ENCODE assay signal across 20 cellular contexts in genomic region chr19:15398501-15399233, GRCh38. TPM values are rescaled to one million over a fixed set of nuclear protein-coding genes. Genes with fewer than 3 reads are reported as not detected.
DNase-seq lines count a peak whose midpoint lies in the region; ATAC-seq, FAIRE-seq and TF ChIP-seq lines count a peak whose summit lies in the region.
"Had no signal": no experiment of that assay in that cellular context is flagged by ENCODE, and none has a peak within 500 bp of the region (broad histone marks: within the 10 kb centered on the region; RNA-seq: fewer than 3 reads in every experiment).

No MANE protein-coding gene starts in this region.

- no peak overlapping the region for H3K4me3 ChIP-seq in GM12878
- H3K4me3 ChIP-seq in neuronal stem cell (ENCODE audit: low read length in 2 of 2): no peak overlapping the region
- H3K4me3 ChIP-seq in skeletal muscle tissue (ENCODE audit: low read length in 3 of 3): no peak overlapping the region
- no peak overlapping the region for H3K4me3 ChIP-seq in mammary epithelial cell (replicated peaks in 1 of 3; ENCODE audit: insufficient read depth in 1 of 3, low read depth in 2 of 3, low read length in 3 of 3)

- H3K9ac ChIP-seq in GM12878 (ENCODE audit: control insufficient read depth, insufficient read depth, low read length) (no peak overlapping the region), neuronal stem cell (ENCODE audit: low read depth, low read length, poor library complexity) (no peak overlapping the region), skeletal muscle tissue (ENCODE audit: low read depth in 1 of 3, low read length in 3 of 3) (no peak overlapping the region), mammary epithelial cell (ENCODE audit: insufficient read depth, low read length) (no peak overlapping the region)

- RAD21 ChIA-PET in GM12878 (lab: Charles Lee; ENCODE audit: unreplicated experiment): no interaction called here

- no peak overlapping the region for H3K27ac ChIP-seq in GM12878 (ENCODE audit: control insufficient read depth, insufficient read depth)
- no peak overlapping the region for H3K27ac ChIP-seq in neuronal stem cell (replicated peaks; ENCODE audit: low read length)
- peak overlapping the region; percentile 68 for H3K27ac ChIP-seq in skeletal muscle tissue (ENCODE audit: low read depth, low read length)
- H3K27ac ChIP-seq in mammary epithelial cell (ENCODE audit: insufficient read depth, low read depth, low read length): no peak overlapping the region

- H4K91ac ChIP-seq in neuronal stem cell (ENCODE audit: low read depth, low read length, poor library complexity): no peak overlapping the region

- H3K9me3 ChIP-seq in GM12878 (replicated peaks; ENCODE audit: control insufficient read depth, insufficient read depth, low read length) (no peaks in the 10 kb centered on the region), neuronal stem cell (replicated peaks in 1 of 2; ENCODE audit: control insufficient read depth in 2 of 2, insufficient read depth in 1 of 2, low read depth in 1 of 2, low read length in 2 of 2) (no peaks in the 10 kb centered on the region), skeletal muscle tissue (ENCODE audit: control insufficient read depth in 3 of 3, low read length in 3 of 3) (no peaks in the 10 kb centered on the region), mammary epithelial cell (replicated peaks; ENCODE audit: insufficient read depth, low read length) (no peaks in the 10 kb centered on the region)

- H2BK120ac ChIP-seq in neuronal stem cell (ENCODE audit: low read depth, low read length): no peak overlapping the region

- no TSS peak for BruUV-seq in GM12878 (replicated peaks; lab: Mats Ljungman, UMichigan)
- BruUV-seq in mammary epithelial cell (replicated peaks; lab: Mats Ljungman, UMichigan): no TSS peak

- H4K20me1 ChIP-seq in GM12878 (ENCODE audit: control insufficient read depth, insufficient read depth) (peaks cover 10% of the 10 kb centered on the region; the same call in 1 of the 2 replicates), mammary epithelial cell (ENCODE audit: insufficient read depth, low read length) (no peaks in the 10 kb centered on the region)

- H3K4ac ChIP-seq in neuronal stem cell (ENCODE audit: low read length): no peak overlapping the region

- no peak overlapping the region for H2BK12ac ChIP-seq in neuronal stem cell (ENCODE audit: low read length)

- H3K79me1 ChIP-seq in neuronal stem cell (ENCODE audit: low read depth, low read length): peaks cover 30% of the 10 kb centered on the region

- H3K23ac ChIP-seq in neuronal stem cell (ENCODE audit: low read depth, low read length, poor library complexity): no peak overlapping the region

- TF ChIP-seq RAD21 in GM12878 (IDR thresholded peaks at IDR 0.05; ENCODE audit: insufficient read depth, low read depth, low read length): no peak

- no peak overlapping the region for H3K18ac ChIP-seq in neuronal stem cell (ENCODE audit: low read length)

- SMC1A ChIA-PET in GM12878 (lab: Charles Lee; ENCODE audit: uncharacterized antibody, unreplicated experiment): interaction anchor here (0.6 kb wide), 1 partner anchor 220 kb away, joined by 4 read pairs; no protein-coding TSS in a partner anchor

- FAIRE-seq in GM12878 (lab: Jason Lieb, UNC): no peak
- FAIRE-seq: H1 had no signal

- no peak overlapping the region for H3K14ac ChIP-seq in neuronal stem cell (ENCODE audit: low read length)

- POLR2A ChIA-PET in GM12878 (lab: Charles Lee): no interaction called here

- peak; percentile 30; the same call in 1 of the 2 replicates for TF ChIP-seq POLR2A in GM12878 (IDR thresholded peaks at IDR 0.05; ENCODE audit: low read depth, low read length)

- H2BK15ac ChIP-seq in neuronal stem cell (ENCODE audit: low read length): no peak overlapping the region

- TF ChIP-seq EP300 in GM12878 (IDR thresholded peaks at IDR 0.05; ENCODE audit: borderline replicate concordance in 1 of 2, control insufficient read depth in 1 of 2, low read depth in 2 of 2, low read length in 2 of 2): no peak

- DNase-seq in D341Med (ENCODE audit: low spot score) (peak; percentile 21), GM12878 (ENCODE audit: low read depth, low spot score) (no peak), neuronal stem cell (ENCODE audit: low spot score) (no peak), C1 segment of cervical spinal cord (lab: John Stamatoyannopoulos, UW) (no peak), mammary epithelial cell (no peak), NCI-H1694 (lab: John Stamatoyannopoulos, UW) (no peak)
- DNase-seq: ACHN; DMS 273 treated with DMSO at 0.1 percent for 48 hours; GDM1; KBM-7; MV-4-11; NCI-H1417; NCI-H2029; NCI-H2171; NCI-H446 treated with DMSO at 0.1 percent for 48 hours; NK-92 treated with Interleukin-12 subunit alpha and Interleukin-12 subunit beta, amount 100 ng/mL, for 24 hours; SHP77 treated with DMSO at 0.1 percent for 48 hours had no signal

- H2AK5ac ChIP-seq in neuronal stem cell (ENCODE audit: low read depth, low read length): no peak overlapping the region

- H3K36me3 ChIP-seq in GM12878 (ENCODE audit: control insufficient read depth in 2 of 2, insufficient read depth in 2 of 2, low read length in 1 of 2): peaks cover 24 to 65% of the 10 kb centered on the region in 2 experiments
- peaks cover 69 to 94% of the 10 kb centered on the region in 2 donors for H3K36me3 ChIP-seq in neuronal stem cell (replicated peaks in 1 of 2; ENCODE audit: control insufficient read depth in 2 of 2, insufficient read depth in 2 of 2, low read length in 2 of 2)
- peaks cover 75 to 81% (median 78%) of the 10 kb centered on the region in 3 donors for H3K36me3 ChIP-seq in skeletal muscle tissue (ENCODE audit: control insufficient read depth in 3 of 3, insufficient read depth in 3 of 3, low read length in 3 of 3)
- peaks cover 27% of the 10 kb centered on the region for H3K36me3 ChIP-seq in mammary epithelial cell (ENCODE audit: insufficient read depth, low read length)

- no peak for TF ChIP-seq CTCF in GM12878 (IDR thresholded peaks at IDR 0.05 in 2 of 3, conservative IDR thresholded peaks at IDR 0.05 in 1 of 3; ENCODE audit: control insufficient read depth in 2 of 3, extremely low read depth in 1 of 3, insufficient read depth in 1 of 3, low read depth in 3 of 3, low read length in 3 of 3)
- TF ChIP-seq CTCF in mammary epithelial cell (conservative IDR thresholded peaks at IDR 0.05 in 1 of 2, IDR thresholded peaks at IDR 0.05 in 1 of 2; ENCODE audit: extremely low read depth in 1 of 2, insufficient read depth in 1 of 2, low read depth in 1 of 2, low read length in 2 of 2): no peak

- H4K8ac ChIP-seq in neuronal stem cell (ENCODE audit: low read depth, low read length): peak overlapping the region; percentile 32

- dilution Hi-C loops in mammary epithelial cell (cut with HindIII; ENCODE audit: low sequenced_read_pairs): no loop called here

- H2BK5ac ChIP-seq in neuronal stem cell (ENCODE audit: low read length): peak overlapping the region; percentile 7

- ATAC-seq in GM12878 (no peak), HG02938 (IDR thresholded peaks at IDR 0.05; ENCODE audit: unreplicated experiment) (no peak)

- H2AFZ ChIP-seq in GM12878 (ENCODE audit: control insufficient read depth, low read depth, low read length) (no peak overlapping the region), neuronal stem cell (ENCODE audit: low read length) (no peak overlapping the region), mammary epithelial cell (ENCODE audit: low read depth, low read length) (no peak overlapping the region)

- in situ Hi-C loops in GM12878 (cut with MboI) (no loop called here), mammary epithelial cell (cut with MboI; ENCODE audit: low sequenced_read_pairs in 2 of 2) (no loop called here)

- no peaks in the 10 kb centered on the region for H3K4me1 ChIP-seq in GM12878 (ENCODE audit: control insufficient read depth, insufficient read depth, low read length)
- no peaks in the 10 kb centered on the region for H3K4me1 ChIP-seq in neuronal stem cell (ENCODE audit: control insufficient read depth in 2 of 2, insufficient read depth in 1 of 2, low read depth in 1 of 2, low read length in 2 of 2)
- H3K4me1 ChIP-seq in skeletal muscle tissue (ENCODE audit: control insufficient read depth in 3 of 3, insufficient read depth in 3 of 3, low read length in 3 of 3): peaks cover 39 to 65% (median 43%) of the 10 kb centered on the region in 3 donors
- H3K4me1 ChIP-seq in mammary epithelial cell (ENCODE audit: insufficient read depth, low read length): no peaks in the 10 kb centered on the region

- intact Hi-C loops in GM12878 (cut with micrococcal nuclease; ENCODE audit: unreplicated experiment): no loop called here
- intact Hi-C loops in mammary epithelial cell (cut with micrococcal nuclease): no loop called here

- H3K27me3 ChIP-seq in GM12878 (replicated peaks in 1 of 2; ENCODE audit: control insufficient read depth in 2 of 2, insufficient read depth in 2 of 2, low read length in 1 of 2): no peaks in the 10 kb centered on the region
- no peaks in the 10 kb centered on the region for H3K27me3 ChIP-seq in neuronal stem cell (ENCODE audit: control insufficient read depth in 3 of 3, insufficient read depth in 3 of 3, low read depth in 1 of 3, low read length in 3 of 3)
- no peaks in the 10 kb centered on the region for H3K27me3 ChIP-seq in skeletal muscle tissue (ENCODE audit: control insufficient read depth in 3 of 3, insufficient read depth in 3 of 3, low read length in 3 of 3)
- H3K27me3 ChIP-seq in mammary epithelial cell (ENCODE audit: insufficient read depth, low read length): no peaks in the 10 kb centered on the region

- H3K4me2 ChIP-seq in GM12878 (ENCODE audit: control insufficient read depth, insufficient read depth) (no peak overlapping the region), neuronal stem cell (ENCODE audit: insufficient read depth, low read length, poor library complexity, severe bottlenecking) (no peak overlapping the region), mammary epithelial cell (ENCODE audit: insufficient read depth, low read depth, low read length) (no peak overlapping the region)

- H3K79me2 ChIP-seq in GM12878 (ENCODE audit: control insufficient read depth, insufficient read depth, low read length): peaks cover 8% of the 10 kb centered on the region
- peaks cover 67% of the 10 kb centered on the region for H3K79me2 ChIP-seq in mammary epithelial cell (ENCODE audit: insufficient read depth, low read length)

- CTCF ChIA-PET in GM12878 (lab: Yijun Ruan, JAX) (interaction anchor here (0.7 kb wide), 1 partner anchor 219 kb away, joined by 3 read pairs; no protein-coding TSS in a partner anchor), mammary epithelial cell (lab: Charles Lee; ENCODE audit: low non-redundant PET) (no interaction called here)

- WGBS in GM12878 (ENCODE audit: insufficient coverage, insufficient replicate concordance, low lambda C conversion rate, missing lambda C conversion rate): 76% methylated on average over 50 of the region's 50 CpGs
- no CpG with 5 or more reads among the region's 50 CpGs for WGBS in neuronal stem cell (ENCODE audit: extremely low coverage in 2 of 2, insufficient read length in 2 of 2, insufficient replicate concordance in 1 of 2), 2 donors
- 89% methylated on average over 15 of the region's 50 CpGs for WGBS in mammary epithelial cell (ENCODE audit: low coverage, missing lambda C conversion rate)

RNA-seq across cellular contexts. Expression of gene AKAP8, which starts 19.1 kb away (rescaled TPM):
- total RNA-seq in GM12878 (2013; cell fraction: nucleolus; rRNA removed): 26.9 and 28.2 TPM in 2 replicates
- total RNA-seq in GM12878 (2014; rRNA removed): 23.7 and 24.5 TPM in 2 replicates
- 13.2 and 13.7 TPM in 2 replicates for total RNA-seq in GM12878 (2014; rRNA removed; fragmentation: Illumina TruSeq; extraction: Trizol)
- total RNA-seq in GM12878 (2021): 51.1 and 57.7 TPM in 2 replicates
- polyA plus RNA-seq in GM12878 (2011; ENCODE audit: low read depth): 10.9 TPM
- polyA plus RNA-seq in GM12878 (2011; rRNA removed): 14.0 and 17.6 TPM in 2 replicates
- polyA plus RNA-seq in GM12878 (2011; cell fraction: cytosol; rRNA removed): 13.1 and 17.0 TPM in 2 replicates
- 44.7 and 58.8 TPM in 2 replicates for polyA plus RNA-seq in GM12878 (2011; cell fraction: nucleus; rRNA removed)
- polyA plus RNA-seq in GM12878 (2012): 15.5 and 20.8 TPM in 2 replicates
- polyA plus RNA-seq in GM12878 (2014; fragmentation: Illumina TruSeq; extraction: Trizol): 13.5 and 14.2 TPM in 2 replicates
- 1 to 10 TPM; 5.3 to 5.5 TPM for polyA plus RNA-seq in GM12878 (2014; fragmentation: Nextera tagmentation; extraction: Ambion mirVana)
- 25.7 and 34.8 TPM in 2 replicates for polyA plus RNA-seq in GM12878 (2014; rRNA removed)
- 10 to 100 TPM; 26.3 to 27.8 TPM for polyA plus RNA-seq in GM12878 (2016; fragmentation: Nextera tagmentation; extraction: Ambion mirVana)
- polyA minus RNA-seq in GM12878 (2011; rRNA and poly(A)+ RNA removed): 8.9 and 10.5 TPM in 2 replicates
- polyA minus RNA-seq in GM12878 (2011; cell fraction: cytosol; rRNA and poly(A)+ RNA removed): 14.3 and 14.4 TPM in 2 replicates
- 5.0 and 14.5 TPM in 2 replicates for polyA minus RNA-seq in GM12878 (2011; cell fraction: nucleus; rRNA and poly(A)+ RNA removed)
- polyA plus RNA-seq in neuronal stem cell (2013, experiment 1 of 2): 15.0 TPM
- 15.2 TPM for polyA plus RNA-seq in neuronal stem cell (2013, experiment 2 of 2)
- 13.6 TPM for total RNA-seq in skeletal muscle tissue
- 10 to 100 TPM; 12.8 to 33.2 TPM for total RNA-seq in mammary epithelial cell
- polyA plus RNA-seq in mammary epithelial cell: 13.7 TPM
- polyA minus RNA-seq in mammary epithelial cell: 4.7 TPM

RNA-seq across cellular contexts. Expression of gene AKAP8L, which starts 20.1 kb away (rescaled TPM):
- total RNA-seq in GM12878 (2013; cell fraction: nucleolus; rRNA removed): 224 and 248 TPM in 2 replicates
- total RNA-seq in GM12878 (2014; rRNA removed) (59.8 and 64.3 TPM in 2 replicates), GM12878 (2014; rRNA removed; fragmentation: Illumina TruSeq; extraction: Trizol) (36.7 and 39.4 TPM in 2 replicates), GM12878 (2021) (60.3 and 60.5 TPM in 2 replicates), skeletal muscle tissue (39.1 TPM), mammary epithelial cell (10 to 100 TPM; 55.0 to 75.9 TPM)
- 36.9 TPM for polyA plus RNA-seq in GM12878 (2011; ENCODE audit: low read depth)
- polyA plus RNA-seq in GM12878 (2011; rRNA removed) (29.6 and 42.3 TPM in 2 replicates), GM12878 (2014; fragmentation: Illumina TruSeq; extraction: Trizol) (35.1 and 47.3 TPM in 2 replicates), GM12878 (2014; fragmentation: Nextera tagmentation; extraction: Ambion mirVana) (1 to 10 TPM in 1 of 2 experiments, under 1 TPM in 1; 0.66 to 3.8 TPM), GM12878 (2014; rRNA removed) (63.6 and 67.0 TPM in 2 replicates), GM12878 (2016; fragmentation: Nextera tagmentation; extraction: Ambion mirVana) (10 to 100 TPM; 25.8 to 40.6 TPM), mammary epithelial cell (24.6 TPM)
- 31.0 and 36.5 TPM in 2 replicates for polyA plus RNA-seq in GM12878 (2011; cell fraction: cytosol; rRNA removed)
- 443 and 591 TPM in 2 replicates for polyA plus RNA-seq in GM12878 (2011; cell fraction: nucleus; rRNA removed)
- polyA plus RNA-seq in GM12878 (2012): 40.3 and 43.0 TPM in 2 replicates
- 57.6 and 57.9 TPM in 2 replicates for polyA minus RNA-seq in GM12878 (2011; rRNA and poly(A)+ RNA removed)
- 15.5 and 16.3 TPM in 2 replicates for polyA minus RNA-seq in GM12878 (2011; cell fraction: cytosol; rRNA and poly(A)+ RNA removed)
- polyA minus RNA-seq in GM12878 (2011; cell fraction: nucleus; rRNA and poly(A)+ RNA removed): 60.4 and 102 TPM in 2 replicates
- 180 TPM for polyA plus RNA-seq in neuronal stem cell (2013, experiment 1 of 2)
- 175 TPM for polyA plus RNA-seq in neuronal stem cell (2013, experiment 2 of 2)
- 47.1 TPM for polyA minus RNA-seq in mammary epithelial cell

RNA-seq across cellular contexts. Expression of gene WIZ, which starts 51.1 kb away (rescaled TPM):
- total RNA-seq in GM12878 (2013; cell fraction: nucleolus; rRNA removed): 17.9 and 18.0 TPM in 2 replicates
- total RNA-seq in GM12878 (2014; rRNA removed): 4.6 and 4.9 TPM in 2 replicates
- 2.6 and 2.9 TPM in 2 replicates for total RNA-seq in GM12878 (2014; rRNA removed; fragmentation: Illumina TruSeq; extraction: Trizol)
- total RNA-seq in GM12878 (2021): 23.5 and 26.7 TPM in 2 replicates
- polyA plus RNA-seq in GM12878 (2011; ENCODE audit: low read depth): 2.2 TPM
- polyA plus RNA-seq in GM12878 (2011; rRNA removed): 1.4 and 2.4 TPM in 2 replicates
- 3.8 and 6.1 TPM in 2 replicates for polyA plus RNA-seq in GM12878 (2011; cell fraction: cytosol; rRNA removed)
- 20.9 and 28.8 TPM in 2 replicates for polyA plus RNA-seq in GM12878 (2011; cell fraction: nucleus; rRNA removed)
- polyA plus RNA-seq in GM12878 (2012): 9.9 and 13.9 TPM in 2 replicates
- 1.4 and 4.5 TPM in 2 replicates for polyA plus RNA-seq in GM12878 (2014; fragmentation: Illumina TruSeq; extraction: Trizol)
- polyA plus RNA-seq in GM12878 (2014; fragmentation: Nextera tagmentation; extraction: Ambion mirVana): under 1 TPM; 0.10 to 0.18 TPM
- polyA plus RNA-seq in GM12878 (2014; rRNA removed): 19.8 and 24.9 TPM in 2 replicates
- 1 to 10 TPM; 2.0 to 2.6 TPM for polyA plus RNA-seq in GM12878 (2016; fragmentation: Nextera tagmentation; extraction: Ambion mirVana)
- polyA minus RNA-seq in GM12878 (2011; rRNA and poly(A)+ RNA removed): 1.1 and 3.7 TPM in 2 replicates
- 3.6 and 4.6 TPM in 2 replicates for polyA minus RNA-seq in GM12878 (2011; cell fraction: cytosol; rRNA and poly(A)+ RNA removed)
- polyA minus RNA-seq in GM12878 (2011; cell fraction: nucleus; rRNA and poly(A)+ RNA removed): 3.5 and 10.1 TPM in 2 replicates
- polyA plus RNA-seq in neuronal stem cell (2013, experiment 1 of 2): 35.1 TPM
- polyA plus RNA-seq in neuronal stem cell (2013, experiment 2 of 2): 35.0 TPM
- total RNA-seq in skeletal muscle tissue: 3.7 TPM
- total RNA-seq in mammary epithelial cell: 10 to 100 TPM in 1 of 2 donors, 1 to 10 TPM in 1; 8.8 to 39.6 TPM
- polyA plus RNA-seq in mammary epithelial cell: 14.0 TPM
- 5.2 TPM for polyA minus RNA-seq in mammary epithelial cell
